In genomic region chr13:20398459-20398858, GRCh38 we compare ENCODE assay signal across 30 cellular contexts.
"Had no signal": no experiment of that assay in that cellular context is flagged by ENCODE, and none has a peak within 500 bp of the region (broad histone marks: within the 10 kb centered on the region; RNA-seq: fewer than 3 reads in every experiment).

No MANE protein-coding gene starts in this region.

- H3K9me3 Mint-ChIP-seq: nephron had no signal

- H3K4me3 ChIP-seq: heart left ventricle, left ventricle myocardium inferior, lung, neural progenitor cell, ovary, sigmoid colon, smooth muscle cell, testis, thyroid gland, uterus had no signal

- H3K27me3 Mint-ChIP-seq: stimulated activated memory B cell treated with anti-CD40 and anti-IgM and Interleukin-4, amounts not matched to agents 10 μg/mL and 1 μg/mL and 100 μg/mL, for 72 hours; type B pancreatic cell had no signal

- H3K4me2 ChIP-seq: neural progenitor cell, smooth muscle cell had no signal

- H3K9ac ChIP-seq: neural progenitor cell had no signal

- H2AFZ ChIP-seq: neural progenitor cell had no signal

- DNase-seq: heart left ventricle; hypothalamus; immature natural killer cell; kidney; left ventricle myocardium inferior; mesendoderm; midbrain; naive thymus-derived CD8-positive, alpha-beta T cell; occipital lobe; right cardiac atrium; sigmoid colon; stimulated activated CD4-positive, alpha-beta T cell treated with anti-CD3 and anti-CD28 coated beads, Interleukin-1b, Interleukin-23, amount 100 ng/mL, for 48 hours; stimulated activated CD4-positive, alpha-beta T cell treated with anti-CD3 and anti-CD28 coated beads, Interleukin-2, amount 100 ng/mL, for 48 hours; stimulated activated CD4-positive, alpha-beta T cell treated with anti-CD3 and anti-CD28 coated beads, Interleukin-4, amount 100 ng/mL, for 4 hours; stimulated activated CD8-positive, alpha-beta memory T cell treated with anti-CD3 and anti-CD28 coated beads, Interleukin-4, amount 100 ng/mL, for 48 hours; stimulated activated naive CD4-positive, alpha-beta T cell treated with Interleukin-2 at 50 U/mL for 16 hours; stimulated activated naive CD8-positive, alpha-beta T cell treated with anti-CD3 and anti-CD28 coated beads, Interleukin-15, amount 100 ng/mL, for 72 hours; testis; thyroid gland; uterus had no signal

- H3K4me1 Mint-ChIP-seq: neural progenitor cell; stimulated activated memory B cell treated with anti-CD40 and anti-IgM and Interleukin-4, amounts not matched to agents 10 μg/mL and 1 μg/mL and 100 μg/mL, for 72 hours had no signal

- H3K36me3 Mint-ChIP-seq: neural progenitor cell, type B pancreatic cell had no signal

- H3K4me1 ChIP-seq: heart left ventricle, left ventricle myocardium inferior, neural progenitor cell, sigmoid colon, testis, thyroid gland, uterus had no signal

- H3K27me3 ChIP-seq: heart left ventricle, neural progenitor cell, ovary, sigmoid colon, testis, thyroid gland, uterus had no signal

- H3K9me3 ChIP-seq: heart left ventricle, left ventricle myocardium inferior, neutrophil, ovary, sigmoid colon, testis, thyroid gland, uterus had no signal

- H3K4me3 Mint-ChIP-seq: immature natural killer cell; naive thymus-derived CD8-positive, alpha-beta T cell; nephron; neural progenitor cell; stimulated activated memory B cell treated with anti-CD40 and anti-IgM and Interleukin-4, amounts not matched to agents 10 μg/mL and 1 μg/mL and 100 μg/mL, for 72 hours; stimulated activated naive CD8-positive, alpha-beta T cell treated with anti-CD3 and anti-CD28 coated beads, Interleukin-15, amount 100 ng/mL, for 72 hours; type B pancreatic cell had no signal

- H3K27ac Mint-ChIP-seq: immature natural killer cell; nephron; neural progenitor cell; progenitor cell of endocrine pancreas; stimulated activated memory B cell treated with anti-CD40 and anti-IgM and Interleukin-4, amounts not matched to agents 10 μg/mL and 1 μg/mL and 100 μg/mL, for 72 hours; stimulated activated naive CD8-positive, alpha-beta T cell treated with anti-CD3 and anti-CD28 coated beads, Interleukin-15, amount 100 ng/mL, for 72 hours; type B pancreatic cell had no signal

- H3K36me3 ChIP-seq: neural progenitor cell, neutrophil, ovary, thyroid gland, uterus had no signal

- ATAC-seq: heart left ventricle; naive thymus-derived CD8-positive, alpha-beta T cell; right cardiac atrium; stimulated activated memory B cell treated with anti-CD40 and anti-IgM and Interleukin-4, amounts not matched to agents 10 μg/mL and 1 μg/mL and 100 μg/mL, for 72 hours; stimulated activated naive CD8-positive, alpha-beta T cell treated with anti-CD3 and anti-CD28 coated beads, Interleukin-15, amount 100 ng/mL, for 72 hours had no signal

- H3K27ac ChIP-seq: heart left ventricle, left ventricle myocardium inferior, neural progenitor cell, neutrophil, ovary, sigmoid colon, testis, thyroid gland, uterus had no signal

- FAIRE-seq: islet of Langerhans, kidney had no signal
